Comparison of ENCODE assay signal across 9 cellular contexts in the genomic region with DNA sequence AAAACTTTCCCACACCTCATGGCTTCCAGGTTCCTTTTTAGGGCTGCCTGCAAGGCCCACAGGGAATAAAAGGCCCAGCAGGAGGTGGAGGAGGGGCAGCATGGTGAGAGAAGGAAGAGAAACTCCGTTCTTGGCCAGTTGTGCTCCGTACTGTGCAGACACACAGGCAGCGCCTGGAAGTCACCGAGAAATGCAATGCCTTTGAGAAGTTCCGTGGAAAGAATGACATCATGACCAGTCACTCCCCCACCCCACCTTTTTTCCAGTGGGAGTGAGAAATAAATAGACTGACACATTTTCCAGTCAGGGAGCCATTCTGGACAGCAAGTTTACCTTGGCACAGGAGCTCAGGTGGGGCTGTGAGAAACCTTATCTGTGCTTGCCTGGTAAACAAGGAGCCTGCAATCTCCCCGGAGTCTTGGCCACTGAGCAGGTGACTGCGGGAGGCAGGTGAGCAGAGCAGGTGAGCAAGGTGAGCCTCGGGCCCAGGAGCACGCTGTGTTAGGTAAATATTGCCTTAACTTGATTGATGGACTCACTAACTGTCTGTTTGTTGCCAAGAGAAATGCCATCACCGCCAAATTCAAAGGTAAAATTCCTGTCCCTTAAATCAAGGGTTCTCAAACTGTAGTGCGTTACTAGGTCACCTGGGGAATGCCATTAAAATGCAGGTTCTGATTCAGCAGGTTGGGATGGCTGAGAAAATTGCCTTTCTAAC. TPM values are rescaled to one million over a fixed set of nuclear protein-coding genes. Genes with fewer than 3 reads are reported as not detected.
DNase-seq lines count a peak whose midpoint lies in the region; ATAC-seq and TF ChIP-seq lines count a peak whose summit lies in the region.
"Had no signal": no experiment of that assay in that cellular context is flagged by ENCODE, and none has a peak within 500 bp of the region (broad histone marks: within the 10 kb centered on the region; RNA-seq: fewer than 3 reads in every experiment).

No MANE protein-coding gene starts in this region.

- TF ChIP-seq CTCF in left ventricle myocardium inferior (IDR thresholded peaks at IDR 0.05; ENCODE audit: borderline replicate concordance) (no peak), stomach (IDR thresholded peaks at IDR 0.05) (no peak)

- H3K9me3 ChIP-seq in left ventricle myocardium inferior (replicated peaks) = no peaks in the 10 kb centered on the region
- no peaks in the 10 kb centered on the region for H3K9me3 ChIP-seq in stomach
- H3K9me3 ChIP-seq: A549 had no signal

- no peak for TF ChIP-seq EP300 in stomach (IDR thresholded peaks at IDR 0.05)

- intact Hi-C loops in left ventricle myocardium inferior (cut with micrococcal nuclease) (no loop called here), stomach (cut with DNase I; ENCODE audit: low total_unique reads) (no loop called here)

- ATAC-seq in HG02884 (IDR thresholded peaks at IDR 0.05; ENCODE audit: unreplicated experiment) = no peak
- ATAC-seq: A549 had no signal

- no peak overlapping the region for H3K4me3 ChIP-seq in left ventricle myocardium inferior
- H3K4me3 ChIP-seq in stomach = no peak overlapping the region
- H3K4me3 ChIP-seq: A549 had no signal

- H3K27me3 ChIP-seq in left ventricle myocardium inferior (ENCODE audit: low read depth) (no peaks in the 10 kb centered on the region), stomach (no peaks in the 10 kb centered on the region)

- H3K27ac ChIP-seq in left ventricle myocardium inferior (replicated peaks) = peak overlapping the region; percentile 5
- H3K27ac ChIP-seq in stomach = peak overlapping the region; percentile 70 to 93 (median 81)
- H3K27ac ChIP-seq: A549 had no signal

- H3K4me1 ChIP-seq in left ventricle myocardium inferior (peaks cover 39% of the 10 kb centered on the region), stomach (peaks cover 6 to 21% (median 18%) of the 10 kb centered on the region in 4 donors)
- H3K4me1 ChIP-seq: A549 had no signal

- 25 to 49% (median 29%) methylated on average over 11 of the region's 11 CpGs for WGBS in stomach, 5 donors

- TF ChIP-seq POLR2A in stomach (IDR thresholded peaks at IDR 0.05) (no peak), erythroblast (IDR thresholded peaks at IDR 0.05; ENCODE audit: low read length) (no peak)

- DNase-seq in NCI-H1092 treated with DMSO at 0.1 percent for 48 hours (lab: John Stamatoyannopoulos, UW) = peak; percentile 15
- no peak for DNase-seq in NCI-H1092 (lab: John Stamatoyannopoulos, UW)
- peak; percentile 97 for DNase-seq in NCI-H510A treated with DMSO at 0.1 percent for 48 hours (lab: John Stamatoyannopoulos, UW)
- no peak for DNase-seq in left ventricle myocardium inferior
- DNase-seq in stomach = peak; percentile 93
- no peak for DNase-seq in erythroblast (lab: John Stamatoyannopoulos, UW)
- DNase-seq in HuH-7.5 (ENCODE audit: low spot score) = no peak

- H3K36me3 ChIP-seq in left ventricle myocardium inferior = no peaks in the 10 kb centered on the region
- no peaks in the 10 kb centered on the region for H3K36me3 ChIP-seq in stomach

RNA-seq across cellular contexts. Expression of a gene that starts 13.5 kb away (rescaled TPM):
- 200 TPM for total RNA-seq in left ventricle myocardium inferior
- total RNA-seq in stomach = 10 to 100 TPM in 4 of 5 donors, 1 to 10 TPM in 1; 7.1 to 39.8 (median 18.5) TPM
- 10 to 100 TPM in 2 of 3 donors, 1 to 10 TPM in 1; 6.6 to 18.5 (median 15.4) TPM for polyA plus RNA-seq in stomach

Comparison
In these comparisons a context has a peak if more than half of its experiments do, and no peak if none do; other contexts are left out.
1. DNase-seq: peak in NCI-H1092 treated with DMSO at 0.1 percent for 48 hours (single experiment), NCI-H510A treated with DMSO at 0.1 percent for 48 hours (single experiment) and stomach (single experiment); none in NCI-H1092 (single experiment), left ventricle myocardium inferior (single experiment), erythroblast (0 of 2) and HuH-7.5 (single experiment).